Comparison of ENCODE assay signal across 11 cellular contexts in the genomic region with DNA sequence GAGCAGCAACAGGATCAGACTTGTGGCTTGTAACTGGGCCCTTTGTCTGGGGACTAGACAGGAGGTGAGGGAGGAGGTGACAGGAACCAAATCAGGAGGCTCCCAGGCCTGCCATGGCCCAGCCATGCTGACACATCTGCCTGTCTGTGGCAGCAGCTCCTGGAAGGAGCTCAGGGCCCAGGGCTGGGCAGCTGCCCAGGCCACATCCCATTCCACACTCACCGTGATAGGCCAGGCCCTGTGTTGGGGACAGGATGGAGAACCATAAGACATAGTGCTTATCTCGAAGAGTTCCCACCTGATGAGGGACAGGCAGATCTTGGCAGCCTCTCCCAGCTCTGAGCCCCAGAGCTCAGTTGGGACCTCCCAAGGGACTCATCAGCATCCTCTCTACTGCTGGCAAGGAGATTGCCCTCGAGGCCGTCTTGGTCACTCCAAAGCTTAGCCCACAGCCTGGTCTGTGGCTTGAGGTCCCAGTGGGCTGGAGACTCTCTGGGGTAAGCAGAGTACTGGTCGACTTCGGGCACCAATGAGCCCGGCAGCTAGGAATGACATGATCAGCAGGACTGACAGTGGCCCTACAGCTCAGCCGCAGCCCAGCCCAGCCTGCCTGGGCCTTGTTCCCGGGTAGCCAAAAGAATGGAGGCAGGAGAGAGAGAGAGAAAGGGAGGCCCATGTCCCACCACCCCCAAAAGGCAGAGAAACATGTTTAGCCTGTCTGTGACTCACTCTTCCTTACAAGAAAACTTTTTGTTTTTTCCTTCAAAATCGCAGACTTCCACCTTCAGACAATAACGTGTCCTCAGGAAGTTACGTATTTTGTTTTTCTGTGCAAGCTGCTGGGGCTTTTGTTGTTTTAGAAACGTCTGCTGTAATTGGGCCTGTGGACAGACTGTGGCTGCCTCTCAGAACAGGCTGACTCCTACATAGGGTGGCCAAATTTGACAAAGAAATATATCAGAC.
DNase-seq lines count a peak whose midpoint lies in the region; ATAC-seq, FAIRE-seq and TF ChIP-seq lines count a peak whose summit lies in the region.
"Had no signal": no experiment of that assay in that cellular context is flagged by ENCODE, and none has a peak within 500 bp of the region (broad histone marks: within the 10 kb centered on the region; RNA-seq: fewer than 3 reads in every experiment).

No MANE protein-coding gene starts in this region.

- no peaks in the 10 kb centered on the region for H3K27me3 ChIP-seq in astrocyte (ENCODE audit: insufficient read depth, low read length)

- ATAC-seq in left cardiac atrium (peak; percentile 42 to 57), HG03280 (IDR thresholded peaks at IDR 0.05; ENCODE audit: unreplicated experiment) (no peak)
- ATAC-seq: CD8-positive, alpha-beta T cell; naive thymus-derived CD8-positive, alpha-beta T cell had no signal

- H3K4me3 ChIP-seq in astrocyte (ENCODE audit: insufficient read depth, low read depth, low read length), result no peak overlapping the region

- peaks cover 24% of the 10 kb centered on the region for H3K4me1 Mint-ChIP-seq in Calu3 (ENCODE audit: low read depth, unreplicated experiment)
- H3K4me1 Mint-ChIP-seq in astrocyte (ENCODE audit: low read depth, unreplicated experiment), result peaks cover 38% of the 10 kb centered on the region

- no peaks in the 10 kb centered on the region for H3K36me3 ChIP-seq in astrocyte (ENCODE audit: insufficient read depth, low read length)

- H3K9me3 ChIP-seq in astrocyte (ENCODE audit: insufficient read depth, low read depth, low read length), result no peaks in the 10 kb centered on the region

- H3K4me2 ChIP-seq in astrocyte (ENCODE audit: low read length), result peak overlapping the region; percentile 8

- H3K9ac ChIP-seq in astrocyte (ENCODE audit: low read length), result peak overlapping the region; percentile 48

- CTCF ChIA-PET in Calu3 (lab: Charles Lee), result no interaction called here

- H3K27me3 Mint-ChIP-seq in Calu3 (ENCODE audit: unreplicated experiment) (no peaks in the 10 kb centered on the region), astrocyte (ENCODE audit: low read depth, unreplicated experiment) (peaks cover 2% of the 10 kb centered on the region)

- TF ChIP-seq CTCF in Calu3 (IDR thresholded peaks at IDR 0.05; ENCODE audit: unreplicated experiment) (no peak), astrocyte (IDR thresholded peaks at IDR 0.05; ENCODE audit: insufficient read depth, low read depth, low read length) (no peak)

- peak overlapping the region; percentile 27 for H3K27ac Mint-ChIP-seq in Calu3 (ENCODE audit: unreplicated experiment)
- H3K27ac Mint-ChIP-seq in astrocyte (ENCODE audit: unreplicated experiment), result peak overlapping the region; percentile 89
- H3K27ac Mint-ChIP-seq: CD8-positive, alpha-beta T cell had no signal

- no peak for FAIRE-seq in astrocyte (lab: Jason Lieb, UNC)

- no peaks in the 10 kb centered on the region for H4K20me1 ChIP-seq in astrocyte (ENCODE audit: insufficient read depth, low read length)

- no peaks in the 10 kb centered on the region for H3K36me3 Mint-ChIP-seq in Calu3 (ENCODE audit: insufficient read depth, unreplicated experiment)
- no peaks in the 10 kb centered on the region for H3K36me3 Mint-ChIP-seq in astrocyte (ENCODE audit: low read depth, unreplicated experiment)
- H3K36me3 Mint-ChIP-seq: CD8-positive, alpha-beta T cell; naive thymus-derived CD8-positive, alpha-beta T cell had no signal

- DNase-seq in Calu3 (peak; percentile 30), astrocyte (ENCODE audit: low read depth) (no peak), left cardiac atrium (no peak), pulmonary artery endothelial cell (ENCODE audit: low read depth, low spot score) (peak; percentile 98), UCSD-AML1 (lab: John Stamatoyannopoulos, UW; ENCODE audit: unreplicated experiment) (no peak), NCI-H128 (lab: John Stamatoyannopoulos, UW; ENCODE audit: unreplicated experiment) (no peak), NCI-H2029 (lab: John Stamatoyannopoulos, UW) (no peak)
- DNase-seq: activated effector memory CD4-positive, alpha-beta T cell treated with anti-CD3 and anti-CD28 coated beads, Interleukin-2, amount 50 U/mL, for 16 hours; CD8-positive, alpha-beta T cell had no signal

- H2AFZ ChIP-seq in astrocyte (ENCODE audit: low read depth, low read length), result peak overlapping the region; percentile 58

- intact Hi-C loops in Calu3 (cut with micrococcal nuclease; ENCODE audit: unreplicated experiment), result no loop called here
- intact Hi-C loops in left cardiac atrium (cut with DNase I), result no loop called here

- BruUV-seq in Calu3 (replicated peaks; lab: Mats Ljungman, UMichigan), result no TSS peak

- H3K4me1 ChIP-seq in astrocyte (ENCODE audit: insufficient read depth, low read length), result peaks cover 31% of the 10 kb centered on the region

- H3K79me2 ChIP-seq in astrocyte (ENCODE audit: insufficient read depth, low read length), result no peaks in the 10 kb centered on the region

- no peak overlapping the region for H3K4me3 Mint-ChIP-seq in Calu3 (ENCODE audit: low read depth, unreplicated experiment)
- H3K4me3 Mint-ChIP-seq in astrocyte (ENCODE audit: unreplicated experiment), result peak overlapping the region; percentile 45
- H3K4me3 Mint-ChIP-seq: CD8-positive, alpha-beta T cell; naive thymus-derived CD8-positive, alpha-beta T cell had no signal

- no peaks in the 10 kb centered on the region for H3K9me3 Mint-ChIP-seq in Calu3 (ENCODE audit: low read depth, unreplicated experiment)
- H3K9me3 Mint-ChIP-seq in astrocyte (ENCODE audit: unreplicated experiment), result no peaks in the 10 kb centered on the region
- H3K9me3 Mint-ChIP-seq: CD8-positive, alpha-beta T cell; naive thymus-derived CD8-positive, alpha-beta T cell had no signal

- H3K27ac ChIP-seq in astrocyte (ENCODE audit: low read depth, low read length), result peak overlapping the region; percentile 58

Comparison
In these comparisons a context has a peak if more than half of its experiments do, and no peak if none do; other contexts are left out.
1. DNase-seq: peak in Calu3 (single experiment) and pulmonary artery endothelial cell (single experiment); none in astrocyte (single experiment), left cardiac atrium (single experiment), UCSD-AML1 (single experiment), NCI-H128 (single experiment) and NCI-H2029 (single experiment).